In the genomic region with DNA sequence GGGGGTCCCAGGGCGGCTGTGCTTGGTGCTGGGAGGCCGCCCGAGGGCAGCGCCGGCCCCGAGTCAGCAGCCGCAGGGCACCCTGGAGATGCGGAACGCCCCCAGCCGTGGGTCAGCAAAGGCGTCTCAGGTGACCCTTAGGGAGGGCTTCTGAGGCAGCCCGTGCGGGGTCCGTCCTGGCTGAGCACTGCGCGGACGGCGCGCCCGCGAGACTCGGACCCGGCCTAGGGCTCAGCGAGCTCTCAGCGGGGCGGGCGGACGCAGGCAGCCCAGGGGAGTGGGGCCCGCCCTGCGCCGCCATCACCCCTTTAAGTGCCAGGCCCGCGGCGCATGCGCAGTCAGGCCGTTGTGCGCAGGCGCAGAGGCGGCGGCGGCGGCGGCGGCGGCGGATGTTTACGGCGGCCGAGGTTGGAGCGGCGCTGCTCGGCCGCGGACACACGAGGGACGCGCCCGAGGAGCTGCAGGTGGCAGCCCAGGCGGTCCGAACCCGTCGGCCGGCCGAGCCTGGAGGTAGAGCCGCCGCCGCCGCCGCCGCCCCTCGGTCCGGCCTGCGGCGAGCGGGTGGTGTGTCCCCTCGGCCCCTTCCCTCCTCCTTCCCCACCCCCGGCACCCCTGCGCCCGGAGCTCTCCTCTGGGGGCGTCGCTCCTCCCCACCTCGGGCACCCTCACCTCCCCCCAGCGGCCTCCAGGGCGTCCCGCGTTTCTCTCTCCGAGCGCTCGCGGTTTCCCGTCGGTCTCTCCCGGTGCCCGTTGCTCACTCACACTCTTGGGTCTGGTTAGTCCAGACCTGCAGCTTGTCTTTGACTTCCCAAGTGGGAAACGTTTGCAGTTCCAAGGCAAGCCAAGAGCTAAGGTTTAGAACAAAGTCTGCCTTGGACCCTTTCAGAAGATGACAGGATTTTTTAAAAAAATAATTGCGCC, we compare ENCODE assay signal across 8 cellular contexts. TPM values are rescaled to one million over a fixed set of nuclear protein-coding genes. Genes with fewer than 3 reads are reported as not detected.
DNase-seq lines count a peak whose midpoint lies in the region; ATAC-seq and TF ChIP-seq lines count a peak whose summit lies in the region.

A gene (plus strand): TSS at position 388 of the 921 bp plus-strand sequence. CDS start 4,218 bp downstream, outside the sequence.

- no peaks in the 10 kb centered on the region for H3K27me3 ChIP-seq in kidney epithelial cell (ENCODE audit: control insufficient read depth, insufficient read depth, low read length)

- DNase-seq in AG08395 (ENCODE audit: low spot score) (peak; percentile 98), NCI-H345 treated with DMSO at 0.1 percent for 48 hours (lab: John Stamatoyannopoulos, UW; ENCODE audit: unreplicated experiment) (peak; percentile 76), cerebellum (ENCODE audit: low spot score) (peak; percentile 91), kidney epithelial cell (ENCODE audit: low read depth) (no peak)
- DNase-seq in activated CD4-positive, alpha-beta T cell treated with anti-CD3 and anti-CD28 coated beads for 1 hour = peak; percentile 78
- DNase-seq in stimulated activated CD4-positive, alpha-beta T cell treated with anti-CD3 and anti-CD28 coated beads, Interleukin-15, amount 100 ng/mL, for 48 hours (ENCODE audit: low read depth in 2 of 2) = peak; percentile 74 to 79

- no peak for TF ChIP-seq CTCF in kidney epithelial cell (IDR thresholded peaks at IDR 0.05; ENCODE audit: insufficient read depth, low read length, poor library complexity, severe bottlenecking)

- in situ Hi-C loops in GM18951 (cut with MboI; ENCODE audit: low sequenced_read_pairs, unreplicated experiment) = no loop called here

- TF ChIP-seq POLR2A in GM18951 (IDR thresholded peaks at IDR 0.05; ENCODE audit: extremely low read depth, insufficient read depth, insufficient read length) = peak; percentile 86

- H3K4me3 ChIP-seq in kidney epithelial cell (ENCODE audit: low read depth, low read length) = peak within 1 kb of the TSS; percentile 58

- H3K36me3 ChIP-seq in kidney epithelial cell (ENCODE audit: control insufficient read depth, insufficient read depth, low read length) = no peaks in the 10 kb centered on the region

- peak; percentile 82 for ATAC-seq in HG03175 (IDR thresholded peaks at IDR 0.05; ENCODE audit: unreplicated experiment)

RNA-seq across cellular contexts. Expression of the gene that starts here (rescaled TPM):
- total RNA-seq in cerebellum (93.7 TPM), kidney epithelial cell (37.9 and 53.8 TPM in 2 replicates)
